In genomic region chr2:205188516-205189138, GRCh38 we compare ENCODE assay signal across 10 cellular contexts.
DNase-seq lines count a peak whose midpoint lies in the region; ATAC-seq and TF ChIP-seq lines count a peak whose summit lies in the region.
"Had no signal": no experiment of that assay in that cellular context is flagged by ENCODE, and none has a peak within 500 bp of the region (broad histone marks: within the 10 kb centered on the region; RNA-seq: fewer than 3 reads in every experiment).

No MANE protein-coding gene starts in this region.

- H3K27ac ChIP-seq in neuronal stem cell (replicated peaks; ENCODE audit: low read length): no peak overlapping the region
- H3K27ac ChIP-seq: ascending aorta had no signal

- H3K36me3 Mint-ChIP-seq in activated T-helper 1 cell treated with anti-CD3 and anti-CD28 coated beads, Interleukin-12 subunit alpha, Interleukin-12 subunit beta, Interleukin-2, Interleukin-4 antibody, amounts not matched to agents 30 ng/mL and 10 ng/mL and 1 ng/mL, durations not matched to agents 14 hours and 24 hours and 36 hours (ENCODE audit: low read depth): no peaks in the 10 kb centered on the region
- no peaks in the 10 kb centered on the region for H3K36me3 Mint-ChIP-seq in naive thymus-derived CD8-positive, alpha-beta T cell

- no CpG with 5 or more reads among the region's 4 CpGs for WGBS in neuronal stem cell (ENCODE audit: extremely low coverage in 2 of 2, insufficient read length in 2 of 2, insufficient replicate concordance in 1 of 2), 2 donors

- H3K23ac ChIP-seq in neuronal stem cell (ENCODE audit: low read depth, low read length, poor library complexity): no peak overlapping the region

- no peak overlapping the region for H2BK12ac ChIP-seq in neuronal stem cell (ENCODE audit: low read length)

- H2AFZ ChIP-seq in neuronal stem cell (ENCODE audit: low read length): no peak overlapping the region

- H3K9ac ChIP-seq in neuronal stem cell (ENCODE audit: low read depth, low read length, poor library complexity): no peak overlapping the region

- no peak overlapping the region for H2BK120ac ChIP-seq in neuronal stem cell (ENCODE audit: low read depth, low read length)

- H4K91ac ChIP-seq in neuronal stem cell (ENCODE audit: low read depth, low read length, poor library complexity): no peak overlapping the region

- DNase-seq in BJ (ENCODE audit: low read depth): peak; percentile 25
- peak; percentile 97 for DNase-seq in NCI-H2171 treated with DMSO at 0.1 percent for 48 hours (lab: John Stamatoyannopoulos, UW)
- peak; percentile 86 for DNase-seq in fibroblast of mammary gland (ENCODE audit: low read depth)
- DNase-seq in neuronal stem cell (ENCODE audit: low spot score): peak; percentile 12
- DNase-seq in cerebellar nuclear complex (lab: John Stamatoyannopoulos, UW): no peak
- DNase-seq in activated T-helper 1 cell treated with anti-CD3 and anti-CD28 coated beads, Interleukin-12 subunit alpha, Interleukin-12 subunit beta, Interleukin-2, Interleukin-4 antibody, amounts not matched to agents 30 ng/mL and 10 ng/mL and 1 ng/mL, durations not matched to agents 14 hours and 24 hours and 36 hours (ENCODE audit: low spot score): no peak
- no peak for DNase-seq in naive thymus-derived CD8-positive, alpha-beta T cell

- H3K27me3 ChIP-seq in BJ (ENCODE audit: control insufficient read depth, insufficient read depth, low read length) (no peaks in the 10 kb centered on the region), neuronal stem cell (ENCODE audit: control insufficient read depth in 3 of 3, insufficient read depth in 3 of 3, low read depth in 1 of 3, low read length in 3 of 3) (no peaks in the 10 kb centered on the region)
- H3K27me3 ChIP-seq: ascending aorta had no signal

- H3K18ac ChIP-seq in neuronal stem cell (ENCODE audit: low read length): no peak overlapping the region

- H3K4ac ChIP-seq in neuronal stem cell (ENCODE audit: low read length): no peak overlapping the region

- no peak overlapping the region for H4K8ac ChIP-seq in neuronal stem cell (ENCODE audit: low read depth, low read length)

- CTCF ChIA-PET in BJ (lab: Yijun Ruan, JAX): interaction anchor here (1.6 kb wide), 1 partner anchor 16 kb away, joined by 5 read pairs; no protein-coding TSS in a partner anchor

- POLR2A ChIA-PET in BJ (lab: Charles Lee): no interaction called here
- POLR2A ChIA-PET in naive thymus-derived CD8-positive, alpha-beta T cell (lab: Charles Lee): no interaction called here

- H3K4me1 Mint-ChIP-seq in activated T-helper 1 cell treated with anti-CD3 and anti-CD28 coated beads, Interleukin-12 subunit alpha, Interleukin-12 subunit beta, Interleukin-2, Interleukin-4 antibody, amounts not matched to agents 30 ng/mL and 10 ng/mL and 1 ng/mL, durations not matched to agents 14 hours and 24 hours and 36 hours (ENCODE audit: low read depth): no peaks in the 10 kb centered on the region
- H3K4me1 Mint-ChIP-seq in naive thymus-derived CD8-positive, alpha-beta T cell: peaks cover 0 to 6% (median under 1%) of the 10 kb centered on the region in 4 donors

- no peaks in the 10 kb centered on the region for H3K27me3 Mint-ChIP-seq in activated T-helper 1 cell treated with anti-CD3 and anti-CD28 coated beads, Interleukin-12 subunit alpha, Interleukin-12 subunit beta, Interleukin-2, Interleukin-4 antibody, amounts not matched to agents 30 ng/mL and 10 ng/mL and 1 ng/mL, durations not matched to agents 14 hours and 24 hours and 36 hours (ENCODE audit: insufficient read depth)
- H3K27me3 Mint-ChIP-seq in naive thymus-derived CD8-positive, alpha-beta T cell: no peaks in the 10 kb centered on the region

- no peaks in the 10 kb centered on the region for H3K36me3 ChIP-seq in BJ (ENCODE audit: control insufficient read depth, insufficient read depth, low read length)
- H3K36me3 ChIP-seq in neuronal stem cell (replicated peaks in 1 of 2; ENCODE audit: control insufficient read depth in 2 of 2, insufficient read depth in 2 of 2, low read length in 2 of 2): no peaks in the 10 kb centered on the region

- H3K4me3 ChIP-seq in BJ (ENCODE audit: low read depth, low read length): no peak overlapping the region
- no peak overlapping the region for H3K4me3 ChIP-seq in fibroblast of mammary gland (ENCODE audit: control insufficient read depth, low read depth, low read length)
- H3K4me3 ChIP-seq in neuronal stem cell (ENCODE audit: low read length in 2 of 2): no peak overlapping the region
- H3K4me3 ChIP-seq: ascending aorta had no signal

- H3K9me3 Mint-ChIP-seq in activated T-helper 1 cell treated with anti-CD3 and anti-CD28 coated beads, Interleukin-12 subunit alpha, Interleukin-12 subunit beta, Interleukin-2, Interleukin-4 antibody, amounts not matched to agents 30 ng/mL and 10 ng/mL and 1 ng/mL, durations not matched to agents 14 hours and 24 hours and 36 hours: no peaks in the 10 kb centered on the region
- H3K9me3 Mint-ChIP-seq in naive thymus-derived CD8-positive, alpha-beta T cell: no peaks in the 10 kb centered on the region

- H3K9me3 ChIP-seq in neuronal stem cell (replicated peaks in 1 of 2; ENCODE audit: control insufficient read depth in 2 of 2, insufficient read depth in 1 of 2, low read depth in 1 of 2, low read length in 2 of 2): peaks cover 0 to 2% of the 10 kb centered on the region in 2 donors
- H3K9me3 ChIP-seq: ascending aorta had no signal

- intact Hi-C loops in activated T-helper 1 cell treated with anti-CD3 and anti-CD28 coated beads, Interleukin-12 subunit alpha, Interleukin-12 subunit beta, Interleukin-2, Interleukin-4 antibody, amounts not matched to agents 30 ng/mL and 10 ng/mL and 1 ng/mL, durations not matched to agents 14 hours and 24 hours and 36 hours (cut with micrococcal nuclease): no loop called here

- H3K4me2 ChIP-seq in neuronal stem cell (ENCODE audit: insufficient read depth, low read length, poor library complexity, severe bottlenecking): no peak overlapping the region

- no peak overlapping the region for H2BK5ac ChIP-seq in neuronal stem cell (ENCODE audit: low read length)

- no peak overlapping the region for H2BK15ac ChIP-seq in neuronal stem cell (ENCODE audit: low read length)

- H3K4me1 ChIP-seq in neuronal stem cell (ENCODE audit: control insufficient read depth in 2 of 2, insufficient read depth in 1 of 2, low read depth in 1 of 2, low read length in 2 of 2): peaks cover 6 to 14% of the 10 kb centered on the region in 2 donors
- H3K4me1 ChIP-seq: ascending aorta had no signal

- H3K27ac Mint-ChIP-seq in activated T-helper 1 cell treated with anti-CD3 and anti-CD28 coated beads, Interleukin-12 subunit alpha, Interleukin-12 subunit beta, Interleukin-2, Interleukin-4 antibody, amounts not matched to agents 30 ng/mL and 10 ng/mL and 1 ng/mL, durations not matched to agents 14 hours and 24 hours and 36 hours: no peak overlapping the region
- no peak overlapping the region for H3K27ac Mint-ChIP-seq in naive thymus-derived CD8-positive, alpha-beta T cell

- no peak for TF ChIP-seq CTCF in BJ (IDR thresholded peaks at IDR 0.05; ENCODE audit: insufficient read depth, low read depth, low read length)
- TF ChIP-seq CTCF in fibroblast of mammary gland (conservative IDR thresholded peaks at IDR 0.05; ENCODE audit: control insufficient read depth, insufficient read depth, low read depth, low read length): no peak

- H3K4me3 Mint-ChIP-seq in activated T-helper 1 cell treated with anti-CD3 and anti-CD28 coated beads, Interleukin-12 subunit alpha, Interleukin-12 subunit beta, Interleukin-2, Interleukin-4 antibody, amounts not matched to agents 30 ng/mL and 10 ng/mL and 1 ng/mL, durations not matched to agents 14 hours and 24 hours and 36 hours: no peak overlapping the region
- H3K4me3 Mint-ChIP-seq in naive thymus-derived CD8-positive, alpha-beta T cell: no peak overlapping the region

- no peaks in the 10 kb centered on the region for H3K79me1 ChIP-seq in neuronal stem cell (ENCODE audit: low read depth, low read length)

- H2AK5ac ChIP-seq in neuronal stem cell (ENCODE audit: low read depth, low read length): no peak overlapping the region

- no peak overlapping the region for H3K14ac ChIP-seq in neuronal stem cell (ENCODE audit: low read length)

- ATAC-seq in GM18909 (IDR thresholded peaks at IDR 0.05; ENCODE audit: poor library complexity, unreplicated experiment): no peak
- ATAC-seq in naive thymus-derived CD8-positive, alpha-beta T cell: no peak
- ATAC-seq: activated CD4-positive, CD25-positive, alpha-beta regulatory T cell treated with anti-CD3 and anti-CD28 coated beads, Interleukin-2, amount 50 U/mL, for 24 hours had no signal

Comparison
In these comparisons a context has a peak if more than half of its experiments do, and no peak if none do; other contexts are left out.
1. DNase-seq: peak in BJ (single experiment), NCI-H2171 treated with DMSO at 0.1 percent for 48 hours (single experiment), fibroblast of mammary gland (single experiment) and neuronal stem cell (single experiment); none in cerebellar nuclear complex (0 of 2), activated T-helper 1 cell treated with anti-CD3 and anti-CD28 coated beads, Interleukin-12 subunit alpha, Interleukin-12 subunit beta, Interleukin-2, Interleukin-4 antibody, amounts not matched to agents 30 ng/mL and 10 ng/mL and 1 ng/mL, durations not matched to agents 14 hours and 24 hours and 36 hours (single experiment) and naive thymus-derived CD8-positive, alpha-beta T cell (0 of 10).